Comparison of ENCODE assay signal across 18 cellular contexts in the genomic region with DNA sequence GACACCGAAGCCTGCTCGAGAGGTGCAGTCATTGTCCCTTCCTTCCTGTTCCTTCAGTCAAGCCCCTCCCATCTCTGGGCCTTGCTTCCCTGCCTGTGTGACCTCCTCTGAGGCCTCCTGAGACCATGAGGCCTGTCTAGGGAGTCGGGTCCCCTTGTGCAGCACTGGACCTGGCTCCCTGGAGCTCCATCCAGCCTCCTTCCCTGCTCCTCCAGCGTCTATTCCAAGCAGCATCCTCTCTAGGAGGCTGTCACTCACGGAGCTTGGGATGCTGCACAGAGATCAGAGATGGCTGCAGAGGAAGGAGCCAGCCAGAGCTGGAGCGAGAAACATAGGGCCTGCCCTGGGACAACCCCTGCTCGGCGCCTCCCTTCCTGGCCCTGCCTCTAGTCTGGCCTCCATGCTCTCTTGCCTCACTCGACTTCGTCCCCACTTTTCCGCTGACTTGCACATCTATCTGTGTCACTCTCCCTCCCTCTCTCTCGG.
DNase-seq lines count a peak whose midpoint lies in the region; ATAC-seq and TF ChIP-seq lines count a peak whose summit lies in the region.
"Had no signal": no experiment of that assay in that cellular context is flagged by ENCODE, and none has a peak within 500 bp of the region (broad histone marks: within the 10 kb centered on the region; RNA-seq: fewer than 3 reads in every experiment).

No MANE protein-coding gene starts in this region.

- H3K27ac ChIP-seq in right atrium auricular region (no peak overlapping the region), right cardiac atrium (ENCODE audit: low read length) (no peak overlapping the region), transverse colon (no peak overlapping the region)
- H3K27ac ChIP-seq: heart right ventricle, psoas muscle, suprapubic skin had no signal

- in situ Hi-C loops in transverse colon (cut with MboI; ENCODE audit: low pct_ligation_motif_present in 1 of 4, low pct_unique_long_range_greater_than_20kb in 1 of 4, low sequenced_read_pairs in 3 of 4) = no loop called here

- ATAC-seq in right cardiac atrium (no peak), left colon (no peak)
- ATAC-seq: heart right ventricle; naive thymus-derived CD8-positive, alpha-beta T cell; psoas muscle had no signal

- TF ChIP-seq EP300 in transverse colon (IDR thresholded peaks at IDR 0.05; ENCODE audit: low read depth) = no peak

- H3K9me3 ChIP-seq in right atrium auricular region (no peaks in the 10 kb centered on the region), right cardiac atrium (ENCODE audit: control insufficient read depth, low read length) (no peaks in the 10 kb centered on the region), transverse colon (no peaks in the 10 kb centered on the region)
- H3K9me3 ChIP-seq: heart right ventricle, psoas muscle, suprapubic skin had no signal

- DNase-seq in right atrium auricular region (ENCODE audit: low spot score) (peak; percentile 52), right cardiac atrium (no peak), mesenteric fat pad (ENCODE audit: low spot score) (peak; percentile 82), ureter (ENCODE audit: low spot score) (peak; percentile 35), transverse colon (no peak), left colon (no peak), kidney glomerular epithelial cell (lab: John Stamatoyannopoulos, UW) (no peak)
- DNase-seq in activated CD8-positive, alpha-beta memory T cell treated with anti-CD3 and anti-CD28 coated beads, Interleukin-2, amount 50 U/mL, for 48 hours = peak; percentile 49
- DNase-seq: activated B cell treated with CpG ODN at 0.5 μM for 24 hours; activated naive CD4-positive, alpha-beta T cell; heart right ventricle; KBM-7; naive thymus-derived CD8-positive, alpha-beta T cell; NCI-H1930; NCI-H226; psoas muscle; stimulated activated CD8-positive, alpha-beta memory T cell treated with anti-CD3 and anti-CD28 coated beads, Interleukin-4, amount 100 ng/mL, for 48 hours had no signal

- H3K4me3 ChIP-seq in right atrium auricular region (no peak overlapping the region), right cardiac atrium (ENCODE audit: low read length) (no peak overlapping the region), transverse colon (no peak overlapping the region)
- H3K4me3 ChIP-seq: heart right ventricle, psoas muscle, suprapubic skin had no signal

- TF ChIP-seq CTCF in right atrium auricular region (IDR thresholded peaks at IDR 0.05) = no peak
- TF ChIP-seq CTCF in transverse colon (IDR thresholded peaks at IDR 0.05) = no peak

- H3K4me1 ChIP-seq in right atrium auricular region = no peaks in the 10 kb centered on the region
- no peaks in the 10 kb centered on the region for H3K4me1 ChIP-seq in right cardiac atrium (ENCODE audit: control insufficient read depth, insufficient read depth, low read length)
- H3K4me1 ChIP-seq in transverse colon = no peaks in the 10 kb centered on the region
- H3K4me1 ChIP-seq: heart right ventricle, psoas muscle had no signal

- no peaks in the 10 kb centered on the region for H3K27me3 ChIP-seq in right atrium auricular region
- H3K27me3 ChIP-seq in right cardiac atrium (ENCODE audit: control insufficient read depth, insufficient read depth) = no peaks in the 10 kb centered on the region
- no peaks in the 10 kb centered on the region for H3K27me3 ChIP-seq in transverse colon
- H3K27me3 ChIP-seq: suprapubic skin had no signal

- intact Hi-C loops in right cardiac atrium (cut with DNase I) (no loop called here), transverse colon (cut with DNase I; ENCODE audit: low total_unique reads) (no loop called here), left colon (cut with DNase I, micrococcal nuclease) (no loop called here)

- H3K36me3 ChIP-seq in right atrium auricular region = no peaks in the 10 kb centered on the region
- no peaks in the 10 kb centered on the region for H3K36me3 ChIP-seq in transverse colon
- H3K36me3 ChIP-seq: heart right ventricle, suprapubic skin had no signal

- no peak for TF ChIP-seq POLR2A in transverse colon (IDR thresholded peaks at IDR 0.05)

- 45% methylated on average over 12 of the region's 12 CpGs for WGBS in right cardiac atrium
- 69 to 89% methylated on average over 8 to 12 of the region's 12 CpGs for WGBS in transverse colon (ENCODE audit: low coverage in 1 of 2), 2 donors

Comparison
In these comparisons a context has a peak if more than half of its experiments do, and no peak if none do; other contexts are left out.
1. DNase-seq: peak in right atrium auricular region (single experiment), activated CD8-positive, alpha-beta memory T cell treated with anti-CD3 and anti-CD28 coated beads, Interleukin-2, amount 50 U/mL, for 48 hours (single experiment), mesenteric fat pad (single experiment) and ureter (single experiment); none in right cardiac atrium (0 of 3), transverse colon (single experiment), left colon (0 of 2) and kidney glomerular epithelial cell (single experiment).